In the genomic region with DNA sequence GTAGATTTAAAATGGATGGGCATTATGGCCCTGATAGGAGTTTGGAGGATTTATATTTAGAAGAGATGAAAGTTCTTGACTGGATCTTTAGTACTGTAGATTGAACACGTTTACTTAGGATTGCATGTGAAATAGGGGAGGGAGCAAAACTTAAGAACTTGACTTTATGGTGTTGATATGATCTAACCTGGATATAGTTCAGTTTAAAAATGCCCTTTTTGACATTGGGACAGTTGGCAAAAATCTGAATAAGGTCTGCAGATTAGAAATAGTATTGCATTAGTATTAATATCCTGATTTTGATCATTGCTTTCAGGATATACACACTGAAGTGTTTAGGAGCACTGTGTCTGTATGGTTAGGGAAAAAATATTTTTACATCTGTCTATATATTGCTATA, we compare ENCODE assay signal across 11 cellular contexts. TPM values are rescaled to one million over a fixed set of nuclear protein-coding genes. Genes with fewer than 3 reads are reported as not detected.
DNase-seq lines count a peak whose midpoint lies in the region; ATAC-seq and TF ChIP-seq lines count a peak whose summit lies in the region.
"Had no signal": no experiment of that assay in that cellular context is flagged by ENCODE, and none has a peak within 500 bp of the region (broad histone marks: within the 10 kb centered on the region; RNA-seq: fewer than 3 reads in every experiment).

No MANE protein-coding gene starts in this region.

- no peak overlapping the region for H3K4ac ChIP-seq in H9 (ENCODE audit: low read depth, low read length)

- H3K27ac ChIP-seq in BLaER1 treated with 17β-estradiol and CSF1 and Interleukin-3, amounts not matched to agents 10 nM and 100 nM, result peak overlapping the region in 9 of 11 experiments; percentile 22 to 73 (median 54); a peak in 14 of 22 replicates
- no peak overlapping the region for H3K27ac ChIP-seq in H9 (ENCODE audit: insufficient read length, low read depth, low read length)
- H3K27ac ChIP-seq in mesodermal cell (ENCODE audit: low read depth, low read length, severe bottlenecking), result peak overlapping the region; percentile 69
- peak overlapping the region in 4 of 10 donors; percentile 10 to 47 (median 20) for H3K27ac ChIP-seq in heart right ventricle

- H3K9me3 ChIP-seq in BLaER1 treated with 17β-estradiol and CSF1 and Interleukin-3, amounts not matched to agents 10 nM and 100 nM (replicated peaks in 1 of 11), result no peaks in the 10 kb centered on the region
- H3K9me3 ChIP-seq in H9 (ENCODE audit: control insufficient read depth, low read depth, low read length) (no peaks in the 10 kb centered on the region), mesodermal cell (ENCODE audit: control insufficient read depth, low read length) (no peaks in the 10 kb centered on the region), heart right ventricle (no peaks in the 10 kb centered on the region)
- H3K9me3 ChIP-seq: HAP-1 had no signal

- no peak overlapping the region for H3K18ac ChIP-seq in H9 (ENCODE audit: insufficient read length, low read depth, low read length)

- no peaks in the 10 kb centered on the region for H3K23me2 ChIP-seq in H9 (ENCODE audit: insufficient read length, low read depth, low read length, poor library complexity, severe bottlenecking)

- peaks cover 36 to 97% (median 60%) of the 10 kb centered on the region in 10 experiments for H3K4me1 ChIP-seq in BLaER1 treated with 17β-estradiol and CSF1 and Interleukin-3, amounts not matched to agents 10 nM and 100 nM
- H3K4me1 ChIP-seq in H9 (ENCODE audit: insufficient read depth, low read length), result no peaks in the 10 kb centered on the region; the same call in 1 of the 2 replicates
- peaks cover 37% of the 10 kb centered on the region for H3K4me1 ChIP-seq in mesodermal cell (ENCODE audit: control insufficient read depth, insufficient read depth, low read length, poor library complexity, severe bottlenecking)
- peaks cover 0 to 91% (median 87%) of the 10 kb centered on the region in 9 donors for H3K4me1 ChIP-seq in heart right ventricle

- peaks cover 87 to 100% (median 100%) of the 10 kb centered on the region in 11 experiments for H4K20me1 ChIP-seq in BLaER1 treated with 17β-estradiol and CSF1 and Interleukin-3, amounts not matched to agents 10 nM and 100 nM
- H4K20me1 ChIP-seq in H9 (ENCODE audit: control insufficient read depth, insufficient read depth, insufficient read length), result no peaks in the 10 kb centered on the region

- no peak overlapping the region for H2BK120ac ChIP-seq in H9 (ENCODE audit: low read depth, low read length, poor library complexity, severe bottlenecking)

- H3K56ac ChIP-seq in H9 (ENCODE audit: insufficient read length, low read depth, low read length), result no peak overlapping the region

- no peak overlapping the region for H3T11ph ChIP-seq in H9 (ENCODE audit: low read length)

- peaks cover 28 to 29% of the 10 kb centered on the region in 2 experiments for H3K4me1 Mint-ChIP-seq in H9

- no peak overlapping the region for H4K8ac ChIP-seq in H9 (replicated peaks; ENCODE audit: insufficient read length, low read depth, low read length)

- H3K79me2 ChIP-seq in H9 (ENCODE audit: insufficient read depth, low read length), result peaks cover 36% of the 10 kb centered on the region; the same call in 1 of the 2 replicates

- H3K36me3 ChIP-seq in BLaER1 treated with 17β-estradiol and CSF1 and Interleukin-3, amounts not matched to agents 10 nM and 100 nM, result peaks cover 50 to 85% (median 72%) of the 10 kb centered on the region in 11 experiments
- H3K36me3 ChIP-seq in mesodermal cell (ENCODE audit: control insufficient read depth, insufficient read depth, low read length) (peaks cover 77% of the 10 kb centered on the region), heart right ventricle (peaks cover 0 to 75% (median 30%) of the 10 kb centered on the region in 9 donors)

- H3K4me3 ChIP-seq in BLaER1 treated with 17β-estradiol and CSF1 and Interleukin-3, amounts not matched to agents 10 nM and 100 nM, result no peak overlapping the region
- H3K4me3 ChIP-seq in mesodermal cell (ENCODE audit: extremely low read depth, insufficient read depth, low read length, poor library complexity, severe bottlenecking), result no peak overlapping the region
- H3K4me3 ChIP-seq in heart right ventricle, result no peak overlapping the region
- H3K4me3 ChIP-seq: HAP-1 had no signal

- no peaks in the 10 kb centered on the region for H3K27me3 ChIP-seq in BLaER1 treated with 17β-estradiol and CSF1 and Interleukin-3, amounts not matched to agents 10 nM and 100 nM
- no peaks in the 10 kb centered on the region for H3K27me3 ChIP-seq in H9 (ENCODE audit: insufficient read depth, low read length)
- H3K27me3 ChIP-seq in heart right ventricle, result no peaks in the 10 kb centered on the region

- no CpG with 5 or more reads among the region's 1 CpG for WGBS in H9 (ENCODE audit: extremely low coverage, insufficient read length, low lambda C conversion rate)
- WGBS in mesodermal cell (ENCODE audit: insufficient coverage in 2 of 2), 2 experiments, result 93% methylated on average over 1 of the region's 1 CpG
- WGBS in heart right ventricle, 2 donors, result 0 to 26% methylated on average over 1 of the region's 1 CpG

- ATAC-seq in activated naive CD4-positive, alpha-beta T cell treated with anti-CD3 and anti-CD28 coated beads, Interleukin-2, amount 50 U/mL, for 72 hours, result no peak
- ATAC-seq in heart right ventricle, result no peak
- ATAC-seq in HG03378 (IDR thresholded peaks at IDR 0.05; ENCODE audit: unreplicated experiment), result no peak

- no peak overlapping the region for H3K14ac ChIP-seq in H9 (ENCODE audit: insufficient read depth, low read length)

- H3K36me3 Mint-ChIP-seq in H9 (ENCODE audit: insufficient read depth in 1 of 3, low read depth in 3 of 3), result peaks cover 25 to 44% (median 43%) of the 10 kb centered on the region in 3 experiments; a peak in 6 of 7 replicates
- H3K36me3 Mint-ChIP-seq in activated naive CD4-positive, alpha-beta T cell treated with anti-CD3 and anti-CD28 coated beads, Interleukin-2, amount 50 U/mL, for 72 hours, result peaks cover 11 to 29% of the 10 kb centered on the region in 2 donors

- DNase-seq in H9 (no peak), DMS153 (lab: John Stamatoyannopoulos, UW) (no peak), KG1 (lab: John Stamatoyannopoulos, UW) (no peak), heart right ventricle (no peak)
- DNase-seq in activated naive CD4-positive, alpha-beta T cell treated with anti-CD3 and anti-CD28 coated beads, Interleukin-2, amount 50 U/mL, for 72 hours (ENCODE audit: low spot score in 2 of 2), result no peak
- DNase-seq: aorta, NCI-H2029 treated with DMSO at 0.1 percent for 48 hours had no signal

- no peaks in the 10 kb centered on the region for H3K27me3 Mint-ChIP-seq in H9 (ENCODE audit: low read depth)

- no peak overlapping the region for H2BK15ac ChIP-seq in H9 (ENCODE audit: low read depth, low read length)

- H2AFZ ChIP-seq in H9 (ENCODE audit: low read length), result no peak overlapping the region

- H2AK5ac ChIP-seq in H9 (ENCODE audit: insufficient read length, low read length), result no peak overlapping the region

- no peak overlapping the region for H2BK12ac ChIP-seq in H9 (ENCODE audit: insufficient read length, low read depth, low read length)

- intact Hi-C loops in heart right ventricle (cut with DNase I), result loop anchor here in 1 of 10 donors (5.0 kb wide), 1 partner anchor 1604 kb away; no protein-coding TSS in a partner anchor

- H3K4me3 Mint-ChIP-seq in H9, result no peak overlapping the region; a peak in 1 of 5 replicates

- H3K23ac ChIP-seq in H9 (ENCODE audit: insufficient read length, low read depth, low read length), result no peak overlapping the region

- no peaks in the 10 kb centered on the region for H3K79me1 ChIP-seq in H9 (ENCODE audit: insufficient read depth, low read depth, low read length, poor library complexity, severe bottlenecking)

- no peak overlapping the region for H2BK20ac ChIP-seq in H9 (ENCODE audit: low read depth, low read length, poor library complexity, severe bottlenecking)

- H3K4me2 ChIP-seq in BLaER1 treated with 17β-estradiol and CSF1 and Interleukin-3, amounts not matched to agents 10 nM and 100 nM, result peak overlapping the region in 10 of 11 experiments; percentile 53 to 87 (median 72); a peak in 18 of 22 replicates
- no peak overlapping the region for H3K4me2 ChIP-seq in H9 (ENCODE audit: insufficient read depth, insufficient read length, low read length)

- H3K9ac ChIP-seq in BLaER1 treated with 17β-estradiol and CSF1 and Interleukin-3, amounts not matched to agents 10 nM and 100 nM, result peak overlapping the region in 5 of 11 experiments; percentile 2 to 59 (median 27); a peak in 5 of 22 replicates
- H3K9ac ChIP-seq in H9 (ENCODE audit: extremely low read depth, insufficient read length, low read length), result no peak overlapping the region

- H3K27ac Mint-ChIP-seq in H9, result peak overlapping the region in 2 of 3 experiments; percentile 12 to 91; a peak in 3 of 7 replicates
- peak overlapping the region; percentile 92 to 96 for H3K27ac Mint-ChIP-seq in activated naive CD4-positive, alpha-beta T cell treated with anti-CD3 and anti-CD28 coated beads, Interleukin-2, amount 50 U/mL, for 72 hours

- H4K5ac ChIP-seq in H9 (ENCODE audit: insufficient read length, low read depth, low read length), result no peak overlapping the region

- H4K91ac ChIP-seq in H9 (ENCODE audit: insufficient read length, low read depth, low read length), result no peak overlapping the region

- H2BK5ac ChIP-seq in H9 (ENCODE audit: insufficient read length, low read length), result no peak overlapping the region

- no peaks in the 10 kb centered on the region for H3K9me3 Mint-ChIP-seq in H9
- no peaks in the 10 kb centered on the region for H3K9me3 Mint-ChIP-seq in activated naive CD4-positive, alpha-beta T cell treated with anti-CD3 and anti-CD28 coated beads, Interleukin-2, amount 50 U/mL, for 72 hours

- TF ChIP-seq CTCF in H9 (conservative IDR thresholded peaks at IDR 0.05), result no peak
- no peak for TF ChIP-seq CTCF in heart right ventricle (IDR thresholded peaks at IDR 0.05)

RNA-seq across cellular contexts. Expression of a gene that starts 9.6 kb away (rescaled TPM):
- total RNA-seq in H9 (2021) (362 and 373 TPM in 2 replicates), heart right ventricle (100 to 1,000 TPM; 174 to 322 (median 202) TPM)
- total RNA-seq in activated naive CD4-positive, alpha-beta T cell treated with anti-CD3 and anti-CD28 coated beads, Interleukin-2, amount 50 U/mL, for 72 hours, result 100 to 1,000 TPM; 361 to 467 TPM
- 440 TPM for polyA plus RNA-seq in mesodermal cell (2013, experiment 1 of 2)
- polyA plus RNA-seq in mesodermal cell (2013, experiment 2 of 2), result 427 TPM
- polyA plus RNA-seq in heart right ventricle, result 100 to 1,000 TPM; 110 to 260 TPM

RNA-seq across cellular contexts. Expression of a gene that starts 43.8 kb away (rescaled TPM):
- 20.5 and 22.8 TPM in 2 replicates for total RNA-seq in H9 (2021)
- total RNA-seq in activated naive CD4-positive, alpha-beta T cell treated with anti-CD3 and anti-CD28 coated beads, Interleukin-2, amount 50 U/mL, for 72 hours, result 10 to 100 TPM; 25.9 to 27.6 TPM
- 45.1 TPM for polyA plus RNA-seq in mesodermal cell (2013, experiment 1 of 2)
- 35.3 TPM for polyA plus RNA-seq in mesodermal cell (2013, experiment 2 of 2)
- 10 to 100 TPM; 10.1 to 19.6 (median 12.0) TPM for total RNA-seq in heart right ventricle
- polyA plus RNA-seq in heart right ventricle, result 10 to 100 TPM in 1 of 2 donors, 1 to 10 TPM in 1; 5.7 to 10.9 TPM
